3 cellular contexts compared by ENCODE assay signal in the genomic region with DNA sequence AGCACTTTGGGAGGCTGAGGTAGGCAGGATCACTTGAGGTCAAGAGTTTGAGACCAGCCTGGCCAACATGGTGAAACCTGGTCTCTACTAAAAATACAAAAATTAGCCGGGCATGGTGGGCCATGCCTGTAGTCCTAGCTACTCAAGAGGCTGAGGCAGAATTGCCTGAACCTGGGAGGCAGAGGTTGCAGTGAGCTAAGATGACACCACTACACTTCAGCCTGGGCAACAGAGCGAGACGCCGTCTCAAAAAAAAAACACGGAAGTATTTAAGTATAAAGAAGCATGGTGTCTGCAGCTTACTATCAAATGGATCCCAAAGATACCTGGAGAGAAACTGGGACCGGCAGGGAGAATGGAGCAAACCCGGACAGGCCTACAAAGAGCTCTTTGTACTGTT. TPM values are rescaled to one million over a fixed set of nuclear protein-coding genes. Genes with fewer than 3 reads are reported as not detected.
"Had no signal": no experiment of that assay in that cellular context is flagged by ENCODE, and none has a peak within 500 bp of the region (broad histone marks: within the 10 kb centered on the region; RNA-seq: fewer than 3 reads in every experiment).

No MANE protein-coding gene starts in this region.

RNA-seq across cellular contexts. Expression of gene COL9A3, which starts 32.1 kb away (rescaled TPM):
- total RNA-seq: activated CD4-positive, alpha-beta memory T cell treated with anti-CD3 and anti-CD28 coated beads, Interleukin-2, amount 10 ng/mL, durations not matched to agents 7 days and 5 days; activated CD4-positive, alpha-beta T cell treated with anti-CD3 and anti-CD28 coated beads, Interleukin-2, amount 10 ng/mL, durations not matched to agents 7 days and 5 days; activated naive CD4-positive, alpha-beta T cell treated with anti-CD3 and anti-CD28 coated beads, Interleukin-2, amount 50 U/mL, for 72 hours had no signal
